22 cellular contexts compared by ENCODE assay signal in genomic region chr13:94382960-94383359, GRCh38.
"Had no signal": no experiment of that assay in that cellular context is flagged by ENCODE, and none has a peak within 500 bp of the region (broad histone marks: within the 10 kb centered on the region; RNA-seq: fewer than 3 reads in every experiment).

No MANE protein-coding gene starts in this region.

- H3K36me3 Mint-ChIP-seq: activated CD8-positive, alpha-beta memory T cell treated with anti-CD3 and anti-CD28 coated beads, Interleukin-2, amount 10 ng/mL, durations not matched to agents 7 days and 5 days; activated naive CD8-positive, alpha-beta T cell treated with anti-CD3 and anti-CD28 coated beads for 36 hours had no signal

- H3K4me3 ChIP-seq: MG63, Peyer's patch had no signal

- H3K9me3 ChIP-seq: MG63, Peyer's patch had no signal

- H3K9me3 Mint-ChIP-seq: activated B cell treated with CpG ODN at 0.5 μM for 24 hours; activated CD4-positive, alpha-beta T cell treated with anti-CD3 and anti-CD28 coated beads, Interleukin-2, amount 10 ng/mL, durations not matched to agents 24 days and 14 days; activated naive CD4-positive, alpha-beta T cell treated with anti-CD3 and anti-CD28 coated beads for 36 hours; activated naive CD8-positive, alpha-beta T cell treated with anti-CD3 and anti-CD28 coated beads for 36 hours; activated T-cell treated with anti-CD3 and anti-CD28 coated beads, Interleukin-2, amount 50 U/mL, for 24 hours; activated T-helper 1 cell treated with anti-CD3 and anti-CD28 coated beads, Interleukin-12 subunit alpha, Interleukin-12 subunit beta, Interleukin-2, Interleukin-4 antibody, amounts not matched to agents 30 ng/mL and 10 ng/mL and 1 ng/mL, durations not matched to agents 14 hours and 24 hours and 36 hours had no signal

- H3K27me3 Mint-ChIP-seq: activated naive CD8-positive, alpha-beta T cell treated with anti-CD3 and anti-CD28 coated beads for 36 hours had no signal

- H3K4me3 Mint-ChIP-seq: activated B cell treated with CpG ODN at 0.5 μM for 24 hours; activated CD4-positive, alpha-beta T cell treated with anti-CD3 and anti-CD28 coated beads, Interleukin-2, amount 10 ng/mL, durations not matched to agents 24 days and 14 days; activated CD8-positive, alpha-beta memory T cell treated with anti-CD3 and anti-CD28 coated beads, Interleukin-2, amount 10 ng/mL, durations not matched to agents 7 days and 5 days; activated naive CD4-positive, alpha-beta T cell treated with anti-CD3 and anti-CD28 coated beads for 36 hours; activated naive CD8-positive, alpha-beta T cell treated with anti-CD3 and anti-CD28 coated beads for 36 hours; activated T-cell treated with anti-CD3 and anti-CD28 coated beads, Interleukin-2, amount 50 U/mL, for 24 hours; activated T-helper 1 cell treated with anti-CD3 and anti-CD28 coated beads, Interleukin-12 subunit alpha, Interleukin-12 subunit beta, Interleukin-2, Interleukin-4 antibody, amounts not matched to agents 30 ng/mL and 10 ng/mL and 1 ng/mL, durations not matched to agents 14 hours and 24 hours and 36 hours; T-helper 17 cell had no signal

- H3K4me1 Mint-ChIP-seq: activated B cell treated with CpG ODN at 0.5 μM for 24 hours; activated CD4-positive, alpha-beta T cell treated with anti-CD3 and anti-CD28 coated beads, Interleukin-2, amount 10 ng/mL, durations not matched to agents 24 days and 14 days; activated CD8-positive, alpha-beta memory T cell treated with anti-CD3 and anti-CD28 coated beads, Interleukin-2, amount 10 ng/mL, durations not matched to agents 7 days and 5 days; T-helper 17 cell had no signal

- H3K4me1 ChIP-seq: Peyer's patch had no signal

- DNase-seq: activated B cell treated with CpG ODN at 0.5 μM for 24 hours; activated CD4-positive, alpha-beta T cell treated with anti-CD3 and anti-CD28 coated beads for 1 hour; activated CD4-positive, alpha-beta T cell treated with anti-CD3 and anti-CD28 coated beads, Interleukin-2, amount 10 ng/mL, durations not matched to agents 24 days and 14 days; activated CD4-positive, alpha-beta T cell treated with anti-CD3 and anti-CD28 coated beads, Interleukin-2, amount 50 U/mL, for 48 hours; activated CD8-positive, alpha-beta memory T cell treated with anti-CD3 and anti-CD28 coated beads, Interleukin-2, amount 10 ng/mL, durations not matched to agents 7 days and 5 days; activated effector memory CD4-positive, alpha-beta T cell treated with Interleukin-2 at 50 U/mL for 16 hours; activated naive CD4-positive, alpha-beta T cell treated with anti-CD3 and anti-CD28 coated beads for 36 hours; activated naive CD8-positive, alpha-beta T cell treated with anti-CD3 and anti-CD28 coated beads for 36 hours; activated T-cell treated with anti-CD3 and anti-CD28 coated beads, Interleukin-2, amount 50 U/mL, for 24 hours; brain microvascular endothelial cell; caudate nucleus; MG63; MV-4-11; NCI-H1417 treated with DMSO at 0.1 percent for 48 hours; NCI-H2029; NCI-H2107; Peyer's patch; SHP77 treated with DMSO at 0.1 percent for 48 hours; T-helper 17 cell; T-helper 9 cell had no signal

- H3K27me3 ChIP-seq: brain microvascular endothelial cell, MG63, Peyer's patch had no signal

- H3K36me3 ChIP-seq: brain microvascular endothelial cell, MG63, Peyer's patch had no signal

- ATAC-seq: activated CD8-positive, alpha-beta memory T cell treated with anti-CD3 and anti-CD28 coated beads, Interleukin-2, amount 10 ng/mL, durations not matched to agents 7 days and 5 days; T-helper 17 cell had no signal

- H3K27ac Mint-ChIP-seq: activated B cell treated with CpG ODN at 0.5 μM for 24 hours; activated CD4-positive, alpha-beta T cell treated with anti-CD3 and anti-CD28 coated beads, Interleukin-2, amount 10 ng/mL, durations not matched to agents 24 days and 14 days; activated CD8-positive, alpha-beta memory T cell treated with anti-CD3 and anti-CD28 coated beads, Interleukin-2, amount 10 ng/mL, durations not matched to agents 7 days and 5 days; activated naive CD4-positive, alpha-beta T cell treated with anti-CD3 and anti-CD28 coated beads for 36 hours; activated naive CD8-positive, alpha-beta T cell treated with anti-CD3 and anti-CD28 coated beads for 36 hours; activated T-cell treated with anti-CD3 and anti-CD28 coated beads, Interleukin-2, amount 50 U/mL, for 24 hours; activated T-helper 1 cell treated with anti-CD3 and anti-CD28 coated beads, Interleukin-12 subunit alpha, Interleukin-12 subunit beta, Interleukin-2, Interleukin-4 antibody, amounts not matched to agents 30 ng/mL and 10 ng/mL and 1 ng/mL, durations not matched to agents 14 hours and 24 hours and 36 hours; T-helper 17 cell had no signal

- H3K27ac ChIP-seq: brain microvascular endothelial cell, Peyer's patch, RWPE1 had no signal
